In genomic region chr16:88634141-88634993, GRCh38 we compare ENCODE assay signal across 8 cellular contexts. TPM values are rescaled to one million over a fixed set of nuclear protein-coding genes. Genes with fewer than 3 reads are reported as not detected.
A peak's percentile ranks its signal among the peaks of the same experiment; 100 is the strongest.
DNase-seq lines count a peak whose midpoint lies in the region; ATAC-seq and TF ChIP-seq lines count a peak whose summit lies in the region.

No MANE protein-coding gene starts in this region.

- no peak overlapping the region for H3K27ac ChIP-seq in mesodermal cell (ENCODE audit: low read depth, low read length, severe bottlenecking)

- ATAC-seq in GM18868 (IDR thresholded peaks at IDR 0.05; ENCODE audit: unreplicated experiment) (peak; percentile 32), HG03060 (IDR thresholded peaks at IDR 0.05; ENCODE audit: low read depth, unreplicated experiment) (peak; percentile 37)

- H3K36me3 ChIP-seq in mesodermal cell (ENCODE audit: control insufficient read depth, insufficient read depth, low read length) = peaks cover 36% of the 10 kb centered on the region

- peak overlapping the region; percentile 9 for H3K4me3 Mint-ChIP-seq in type B pancreatic cell

- 1 to 5% methylated on average over 66 to 68 of the region's 82 CpGs for WGBS in mesodermal cell (ENCODE audit: insufficient coverage in 2 of 2), 2 experiments

- no peak overlapping the region for H3K27ac Mint-ChIP-seq in type B pancreatic cell

- peak overlapping the region; percentile 44 for H3K4me3 ChIP-seq in mesodermal cell (ENCODE audit: extremely low read depth, insufficient read depth, low read length, poor library complexity, severe bottlenecking)

- H3K4me1 Mint-ChIP-seq in type B pancreatic cell (ENCODE audit: unreplicated experiment) = peaks cover 5% of the 10 kb centered on the region

- DNase-seq in activated CD4-positive, CD25-positive, alpha-beta regulatory T cell treated with anti-CD3 and anti-CD28 coated beads, Interleukin-2, amount 50 U/mL, for 72 hours = peak; percentile 63
- DNase-seq in ecto neural progenitor cell (ENCODE audit: low spot score) (peak; percentile 85), type B pancreatic cell (ENCODE audit: extremely low spot score, unreplicated experiment) (no peak), HuH-7 (ENCODE audit: low spot score) (no peak), C1 segment of cervical spinal cord (lab: John Stamatoyannopoulos, UW) (no peak)

- TF ChIP-seq CTCF in type B pancreatic cell (conservative IDR thresholded peaks at IDR 0.05) = no peak

- H3K9me3 Mint-ChIP-seq in type B pancreatic cell = no peaks in the 10 kb centered on the region

- no peaks in the 10 kb centered on the region for H3K36me3 Mint-ChIP-seq in type B pancreatic cell

- peaks cover 16% of the 10 kb centered on the region for H3K27me3 Mint-ChIP-seq in type B pancreatic cell

- H3K4me1 ChIP-seq in mesodermal cell (ENCODE audit: control insufficient read depth, insufficient read depth, low read length, poor library complexity, severe bottlenecking) = peaks cover 3% of the 10 kb centered on the region

- no peaks in the 10 kb centered on the region for H3K9me3 ChIP-seq in mesodermal cell (ENCODE audit: control insufficient read depth, low read length)

RNA-seq across cellular contexts. Expression of gene IL17C, which starts 4.0 kb away (rescaled TPM):
- polyA plus RNA-seq in mesodermal cell (2013, experiment 1 of 2) = not detected
- polyA plus RNA-seq in mesodermal cell (2013, experiment 2 of 2) = not detected
- total RNA-seq in type B pancreatic cell (ENCODE audit: low replicate concordance) = 0.39 TPM in 1 of 2 replicates, not detected in the other

RNA-seq across cellular contexts. Expression of gene CYBA, which starts 16.5 kb away (rescaled TPM):
- 151 TPM for polyA plus RNA-seq in mesodermal cell (2013, experiment 1 of 2)
- 108 TPM for polyA plus RNA-seq in mesodermal cell (2013, experiment 2 of 2)
- 120 and 144 TPM in 2 replicates for total RNA-seq in type B pancreatic cell (ENCODE audit: low replicate concordance)

RNA-seq across cellular contexts. Expression of gene MVD, which starts 28.5 kb away (rescaled TPM):
- 130 TPM for polyA plus RNA-seq in mesodermal cell (2013, experiment 1 of 2)
- 117 TPM for polyA plus RNA-seq in mesodermal cell (2013, experiment 2 of 2)
- total RNA-seq in type B pancreatic cell (ENCODE audit: low replicate concordance) = 59.0 and 60.6 TPM in 2 replicates

RNA-seq across cellular contexts. Expression of gene SNAI3, which starts 51.9 kb away (rescaled TPM):
- polyA plus RNA-seq in mesodermal cell (2013, experiment 1 of 2) = 0.55 TPM
- 0.40 TPM for polyA plus RNA-seq in mesodermal cell (2013, experiment 2 of 2)
- 0.68 and 0.79 TPM in 2 replicates for total RNA-seq in type B pancreatic cell (ENCODE audit: low replicate concordance)

Comparison
In these comparisons a context has a peak if more than half of its experiments do, and no peak if none do; other contexts are left out.
1. DNase-seq: peak in activated CD4-positive, CD25-positive, alpha-beta regulatory T cell treated with anti-CD3 and anti-CD28 coated beads, Interleukin-2, amount 50 U/mL, for 72 hours (single experiment) and ecto neural progenitor cell (single experiment); none in type B pancreatic cell (single experiment), HuH-7 (single experiment) and C1 segment of cervical spinal cord (0 of 14).